Comparison of ENCODE assay signal across 14 cellular contexts in the genomic region with DNA sequence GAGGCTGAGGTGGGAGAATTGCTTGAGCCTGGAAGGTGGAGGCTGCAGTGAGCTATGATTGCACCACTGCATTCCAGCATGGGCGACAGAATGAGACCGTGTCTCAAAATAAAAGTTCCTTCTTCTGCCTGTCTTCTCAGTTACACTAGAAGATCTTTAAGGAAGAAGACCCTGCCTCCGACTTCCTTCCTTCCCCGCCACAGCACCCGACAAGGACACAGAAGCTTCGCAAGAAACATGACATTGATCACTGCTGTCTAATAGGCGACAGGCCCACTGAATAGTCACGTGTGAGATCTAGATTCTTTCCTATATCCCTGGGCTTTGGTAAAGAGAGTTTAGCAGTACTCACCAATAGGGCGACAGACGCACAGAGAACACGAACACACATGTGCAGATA.
DNase-seq lines count a peak whose midpoint lies in the region; ATAC-seq and TF ChIP-seq lines count a peak whose summit lies in the region.
"Had no signal": no experiment of that assay in that cellular context is flagged by ENCODE, and none has a peak within 500 bp of the region (broad histone marks: within the 10 kb centered on the region; RNA-seq: fewer than 3 reads in every experiment).

No MANE protein-coding gene starts in this region.

- no peak overlapping the region for H3K4me3 Mint-ChIP-seq in activated CD4-positive, alpha-beta memory T cell treated with anti-CD3 and anti-CD28 coated beads for 36 hours

- H3K9me3 ChIP-seq in heart right ventricle, result no peaks in the 10 kb centered on the region
- no peaks in the 10 kb centered on the region for H3K9me3 ChIP-seq in body of pancreas
- no peaks in the 10 kb centered on the region for H3K9me3 ChIP-seq in mesenchymal stem cell (ENCODE audit: control insufficient read depth, low read length)
- H3K9me3 ChIP-seq: left lung, right lobe of liver had no signal

- no peaks in the 10 kb centered on the region for H3K36me3 Mint-ChIP-seq in activated CD4-positive, alpha-beta memory T cell treated with anti-CD3 and anti-CD28 coated beads for 36 hours

- no peak overlapping the region for H4K8ac ChIP-seq in mesenchymal stem cell (ENCODE audit: low read length)

- no peak overlapping the region for H2BK12ac ChIP-seq in mesenchymal stem cell (ENCODE audit: low read length in 2 of 2)

- in situ Hi-C loops in GM13977 (cut with MboI; ENCODE audit: low pct_unique_long_range_greater_than_20kb, low sequenced_read_pairs, unreplicated experiment), result no loop called here

- CTCF ChIA-PET in activated CD4-positive, alpha-beta memory T cell treated with anti-CD3 and anti-CD28 coated beads for 36 hours (lab: Charles Lee), result no interaction called here

- no peak overlapping the region for H3K23ac ChIP-seq in mesenchymal stem cell (ENCODE audit: low read length in 2 of 2)

- H3K27ac ChIP-seq in heart right ventricle (peak overlapping the region in 9 of 10 donors; percentile 0 to 91 (median 83)), body of pancreas (peak overlapping the region in 3 of 4 donors; percentile 35 to 53 (median 38)), mesenchymal stem cell (ENCODE audit: low read length, poor library complexity, severe bottlenecking) (peak overlapping the region; percentile 6)
- H3K27ac ChIP-seq: hepatocyte, right lobe of liver had no signal

- no peak overlapping the region for H3K4ac ChIP-seq in mesenchymal stem cell (ENCODE audit: low read depth in 1 of 2, low read length in 2 of 2)

- H3K27me3 ChIP-seq in heart right ventricle (no peaks in the 10 kb centered on the region), body of pancreas (no peaks in the 10 kb centered on the region), mesenchymal stem cell (ENCODE audit: control insufficient read depth in 1 of 2, insufficient read depth in 1 of 2, low read length in 2 of 2) (no peaks in the 10 kb centered on the region)
- H3K27me3 ChIP-seq: hepatocyte, left lung, right lobe of liver had no signal

- peak overlapping the region in 8 of 10 donors; percentile 39 to 70 (median 64) for H3K4me3 ChIP-seq in heart right ventricle
- no peak overlapping the region for H3K4me3 ChIP-seq in body of pancreas
- peak overlapping the region; percentile 38 to 86 for H3K4me3 ChIP-seq in mesenchymal stem cell (ENCODE audit: insufficient read depth in 1 of 2, low read depth in 1 of 2, low read length in 2 of 2)
- H3K4me3 ChIP-seq: hepatocyte had no signal

- no peak overlapping the region for H2BK5ac ChIP-seq in mesenchymal stem cell (ENCODE audit: low read depth, low read length, poor library complexity, severe bottlenecking)

- H3K9ac ChIP-seq in mesenchymal stem cell (ENCODE audit: low read length), result no peak overlapping the region

- 47 to 55% methylated on average over 11 of the region's 11 CpGs for WGBS in heart right ventricle, 2 donors
- 46 to 49% methylated on average over 10 to 11 of the region's 11 CpGs for WGBS in body of pancreas, 2 donors
- WGBS in mesenchymal stem cell, result 86% methylated on average over 11 of the region's 11 CpGs

- no peak overlapping the region for H2BK120ac ChIP-seq in mesenchymal stem cell (ENCODE audit: low read depth, low read length)

- no peak overlapping the region for H2AK5ac ChIP-seq in mesenchymal stem cell (ENCODE audit: low read length, severe bottlenecking)

- no peak overlapping the region for H2BK15ac ChIP-seq in mesenchymal stem cell (ENCODE audit: low read depth, poor library complexity, severe bottlenecking)

- no peak overlapping the region for H2AFZ ChIP-seq in mesenchymal stem cell (ENCODE audit: low read depth, low read length)
- H2AFZ ChIP-seq: hepatocyte had no signal

- peaks cover 0 to 30% (median 14%) of the 10 kb centered on the region in 9 donors for H3K36me3 ChIP-seq in heart right ventricle
- peaks cover 0 to 2% of the 10 kb centered on the region in 2 donors for H3K36me3 ChIP-seq in body of pancreas (replicated peaks in 1 of 2; ENCODE audit: insufficient read depth in 1 of 2, low read depth in 2 of 2)
- H3K36me3 ChIP-seq in mesenchymal stem cell (ENCODE audit: control insufficient read depth in 1 of 2, insufficient read depth in 2 of 2, low read depth in 1 of 2, low read length in 2 of 2), result peaks cover 16 to 42% of the 10 kb centered on the region in 2 experiments
- H3K36me3 ChIP-seq: right lobe of liver had no signal

- H3K4me2 ChIP-seq in mesenchymal stem cell (ENCODE audit: low read length, poor library complexity, severe bottlenecking), result peak overlapping the region; percentile 86

- ATAC-seq in heart right ventricle (no peak), body of pancreas (no peak)
- ATAC-seq: left lung; right lobe of liver; stimulated activated naive CD8-positive, alpha-beta T cell treated with anti-CD3 and anti-CD28 coated beads, Interleukin-15, Interleukin-2, amounts not matched to agents 100 U/mL and 50 U/mL, for 24 hours had no signal

- TF ChIP-seq CTCF in heart right ventricle (IDR thresholded peaks at IDR 0.05) (no peak), body of pancreas (IDR thresholded peaks at IDR 0.05) (no peak), GM13977 (IDR thresholded peaks at IDR 0.05; ENCODE audit: extremely low read depth, insufficient read depth, missing control alignments) (no peak)

- H3K4me1 ChIP-seq in heart right ventricle (peaks cover 10 to 84% (median 78%) of the 10 kb centered on the region in 9 donors), body of pancreas (peaks cover 49% of the 10 kb centered on the region), mesenchymal stem cell (ENCODE audit: control insufficient read depth, insufficient read depth, low read depth, low read length) (peaks cover 34% of the 10 kb centered on the region)

- H3K18ac ChIP-seq in mesenchymal stem cell (ENCODE audit: low read depth in 1 of 2, low read length in 2 of 2), result no peak overlapping the region

- DNase-seq in heart right ventricle (no peak), cardiac septum (ENCODE audit: low spot score) (no peak), body of pancreas (no peak), mesenchymal stem cell (no peak), GM13977 (ENCODE audit: low spot score) (no peak), HuH-7 (ENCODE audit: low spot score) (no peak), NCI-H226 (no peak)
- no peak for DNase-seq in activated CD4-positive, alpha-beta memory T cell treated with anti-CD3 and anti-CD28 coated beads for 36 hours
- DNase-seq: activated naive CD4-positive, alpha-beta T cell treated with anti-CD3 and anti-CD28 coated beads, Interleukin-2, amount 50 U/mL, for 16 hours; left lung; NCI-H446 treated with DMSO at 0.1 percent for 48 hours; right lobe of liver; stimulated activated naive CD8-positive, alpha-beta T cell treated with anti-CD3 and anti-CD28 coated beads, Interleukin-15, Interleukin-2, amounts not matched to agents 100 U/mL and 50 U/mL, for 24 hours had no signal

- H3K4me1 Mint-ChIP-seq in activated CD4-positive, alpha-beta memory T cell treated with anti-CD3 and anti-CD28 coated beads for 36 hours (ENCODE audit: low read depth), result peaks cover 16% of the 10 kb centered on the region

- H3K27me3 Mint-ChIP-seq in activated CD4-positive, alpha-beta memory T cell treated with anti-CD3 and anti-CD28 coated beads for 36 hours, result peaks cover 29% of the 10 kb centered on the region

- POLR2A ChIA-PET in activated CD4-positive, alpha-beta memory T cell treated with anti-CD3 and anti-CD28 coated beads for 36 hours (lab: Charles Lee), result no interaction called here

- H4K91ac ChIP-seq in mesenchymal stem cell (ENCODE audit: low read length), result no peak overlapping the region

- intact Hi-C loops in heart right ventricle (cut with DNase I) (loop anchor here in 4 of 10 donors (1.0 to 5.0 kb wide), 4 partner anchors 19 to 72 kb away; no protein-coding TSS in a partner anchor), cardiac septum (cut with DNase I) (loop anchor here (5.0 kb wide), 1 partner anchor 72 kb away; no protein-coding TSS in a partner anchor), body of pancreas (cut with DNase I) (no loop called here)
- intact Hi-C loops in activated CD4-positive, alpha-beta memory T cell treated with anti-CD3 and anti-CD28 coated beads for 36 hours (cut with micrococcal nuclease), result no loop called here

- H3K14ac ChIP-seq in mesenchymal stem cell (ENCODE audit: low read length in 2 of 2), result no peak overlapping the region

- no peak overlapping the region for H3K27ac Mint-ChIP-seq in activated CD4-positive, alpha-beta memory T cell treated with anti-CD3 and anti-CD28 coated beads for 36 hours

- H3K9me3 Mint-ChIP-seq in activated CD4-positive, alpha-beta memory T cell treated with anti-CD3 and anti-CD28 coated beads for 36 hours, result no peaks in the 10 kb centered on the region

- peaks cover 5% of the 10 kb centered on the region for H3K79me1 ChIP-seq in mesenchymal stem cell (replicated peaks; ENCODE audit: low read length, poor library complexity, severe bottlenecking)

- TF ChIP-seq POLR2A in body of pancreas (IDR thresholded peaks at IDR 0.05), result no peak

Comparison
In these comparisons a context has a peak if more than half of its experiments do, and no peak if none do; other contexts are left out.
1. H3K27ac ChIP-seq: peak in every context shown above with its lines; median percentile 83 in heart right ventricle; 38 in body of pancreas; 6 in mesenchymal stem cell.
2. H3K4me3 ChIP-seq: peak in heart right ventricle (8 of 10) and mesenchymal stem cell (2 of 2); none in body of pancreas (0 of 2).